ENCODE assay signal across 27 cellular contexts in genomic region chr6:125182237-125183018, GRCh38. TPM values are rescaled to one million over a fixed set of nuclear protein-coding genes. Genes with fewer than 3 reads are reported as not detected.
DNase-seq lines count a peak whose midpoint lies in the region; ATAC-seq and TF ChIP-seq lines count a peak whose summit lies in the region.
"Had no signal": no experiment of that assay in that cellular context is flagged by ENCODE, and none has a peak within 500 bp of the region (broad histone marks: within the 10 kb centered on the region; RNA-seq: fewer than 3 reads in every experiment).

No MANE protein-coding gene starts in this region.

- CTCF ChIA-PET in IMR-90 (lab: Yijun Ruan, JAX), result no interaction called here

- 0 out of 2 replicates have a peak overlapping the region, but pooled peaks have one; percentile 68 for H4K5ac ChIP-seq in IMR-90 (ENCODE audit: low read depth, low read length)

- H4K91ac ChIP-seq in IMR-90 (ENCODE audit: insufficient read depth, low read depth, low read length), result no peak overlapping the region; the same call in none of the 2 replicates

- no peak overlapping the region for H2BK5ac ChIP-seq in IMR-90 (ENCODE audit: low read depth, low read length, poor library complexity, severe bottlenecking)

- H3K23ac ChIP-seq in IMR-90 (ENCODE audit: low read depth, low read length), result no peak overlapping the region

- H3K9me3 ChIP-seq in IMR-90 (ENCODE audit: control insufficient read depth, insufficient read depth, low read length), result no peaks in the 10 kb centered on the region
- H3K9me3 ChIP-seq in right lobe of liver, result no peaks in the 10 kb centered on the region
- H3K9me3 ChIP-seq: esophagus muscularis mucosa, heart right ventricle, lower lobe of right lung had no signal

- H3K9ac ChIP-seq in IMR-90 (ENCODE audit: low read depth, low read length), result no peak overlapping the region
- H3K9ac ChIP-seq: KMS-11 had no signal

- no peak overlapping the region for H3K4ac ChIP-seq in IMR-90 (ENCODE audit: low read depth, low read length)

- WGBS in IMR-90 (ENCODE audit: extremely low coverage in 2 of 2, insufficient read length in 1 of 2), 2 experiments, result 48% methylated on average over 3 of the region's 6 CpGs; no CpG with 5 or more reads in 1 of the 2 experiments
- 44% methylated on average over 6 of the region's 6 CpGs for WGBS in right lobe of liver (ENCODE audit: insufficient coverage, low coverage, low lambda C conversion rate, missing lambda C conversion rate)

- H2BK20ac ChIP-seq in IMR-90 (ENCODE audit: low read depth, low read length), result no peak overlapping the region

- H3K36me3 ChIP-seq in IMR-90 (ENCODE audit: control insufficient read depth, insufficient read depth, low read length), result no peaks in the 10 kb centered on the region
- no peaks in the 10 kb centered on the region for H3K36me3 ChIP-seq in right lobe of liver
- H3K36me3 ChIP-seq: cardiac muscle cell, esophagus muscularis mucosa, heart right ventricle, lower lobe of right lung had no signal

- no peaks in the 10 kb centered on the region for H4K20me1 ChIP-seq in IMR-90 (ENCODE audit: insufficient read depth, low read length)

- no peak overlapping the region for H2AFZ ChIP-seq in IMR-90 (replicated peaks; ENCODE audit: low read length, poor library complexity)

- H3K4me1 ChIP-seq in IMR-90 (ENCODE audit: control insufficient read depth, insufficient read depth, low read length) (peaks cover 6% of the 10 kb centered on the region), right lobe of liver (peaks cover 0 to 13% (median 8%) of the 10 kb centered on the region in 4 donors)
- H3K4me1 ChIP-seq: esophagus muscularis mucosa, lower lobe of right lung had no signal

- H3K4me3 ChIP-seq in IMR-90 (ENCODE audit: insufficient read depth, low read depth, low read length) (no peak overlapping the region), right lobe of liver (no peak overlapping the region)
- H3K4me3 ChIP-seq: cardiac muscle cell, esophagus muscularis mucosa, heart right ventricle, lower lobe of right lung, SK-N-MC had no signal

- peak; percentile 46 for ATAC-seq in IMR-90 (ENCODE audit: low read depth)
- peak; percentile 88 to 97 (median 96) for ATAC-seq in right lobe of liver
- ATAC-seq: activated naive CD4-positive, alpha-beta T cell treated with anti-CD3 and anti-CD28 coated beads, Interleukin-2, amount 50 U/mL, for 72 hours; heart right ventricle; lower lobe of right lung; natural killer cell; stimulated activated memory B cell treated with anti-CD40 and anti-IgM and Interleukin-4, amounts not matched to agents 10 μg/mL and 1 μg/mL and 100 μg/mL, for 72 hours; WTC11 had no signal

- POLR2A ChIA-PET in IMR-90 (lab: Charles Lee; ENCODE audit: unreplicated experiment), result interaction anchor here (0.6 kb wide), 1 partner anchor 628 kb away, joined by 4 read pairs; no protein-coding TSS in a partner anchor

- no TSS peak for BruUV-seq in IMR-90 (replicated peaks; lab: Mats Ljungman, UMichigan)

- no peaks in the 10 kb centered on the region for H3K79me1 ChIP-seq in IMR-90 (ENCODE audit: low read depth in 1 of 2, low read length in 2 of 2)

- TF ChIP-seq RAD21 in IMR-90 (IDR thresholded peaks at IDR 0.05; ENCODE audit: low read length), result no peak

- in situ Hi-C loops in IMR-90 (cut with MboI; ENCODE audit: low sequenced_read_pairs), result no loop called here

- H2AK5ac ChIP-seq in IMR-90 (ENCODE audit: low read depth, low read length), result no peak overlapping the region

- no peak overlapping the region for H2AK9ac ChIP-seq in IMR-90 (replicated peaks; ENCODE audit: low read depth, low read length, poor library complexity)

- H2BK15ac ChIP-seq in IMR-90 (ENCODE audit: low read depth, low read length), result no peak overlapping the region

- TF ChIP-seq POLR2A in IMR-90 (IDR thresholded peaks at IDR 0.05; ENCODE audit: low read depth, low read length), result no peak
- no peak for TF ChIP-seq POLR2A in right lobe of liver (IDR thresholded peaks at IDR 0.05)

- intact Hi-C loops in IMR-90 (cut with micrococcal nuclease), result no loop called here
- intact Hi-C loops in right lobe of liver (cut with DNase I), result no loop called here

- peak overlapping the region; percentile 37; the same call in 1 of the 2 replicates for H3K4me2 ChIP-seq in IMR-90 (ENCODE audit: low read depth, low read length)
- H3K4me2 ChIP-seq: KMS-11 had no signal

- DNase-seq in IMR-90, result no peak
- peak; percentile 45 for DNase-seq in NCI-H2029 (lab: John Stamatoyannopoulos, UW)
- DNase-seq in astrocyte of the hippocampus (ENCODE audit: low read depth, low spot score), result peak; percentile 56
- DNase-seq in right lobe of liver, result no peak
- no peak for DNase-seq in activated CD4-positive, alpha-beta T cell treated with anti-CD3 and anti-CD28 coated beads, Interleukin-2, amount 50 U/mL, for 4 hours
- DNase-seq in stimulated activated naive CD4-positive, alpha-beta T cell (lab: John Stamatoyannopoulos, UW), result no peak
- no peak for DNase-seq in retina
- DNase-seq: activated CD4-positive, alpha-beta T cell treated with anti-CD3 and anti-CD28 coated beads, Interleukin-2, amount 10 ng/mL, durations not matched to agents 24 days and 14 days; activated effector memory CD4-positive, alpha-beta T cell treated with Interleukin-2 at 50 U/mL for 16 hours; DMS153; foreskin melanocyte; H7; heart right ventricle; lower lobe of right lung; natural killer cell; NCI-H1436 treated with DMSO at 0.1 percent for 48 hours; substantia nigra; T-helper 1 cell had no signal

- H3K27ac ChIP-seq in IMR-90 (ENCODE audit: insufficient read depth, low read length) (no peak overlapping the region), right lobe of liver (no peak overlapping the region)
- H3K27ac ChIP-seq: cardiac muscle cell, esophagus muscularis mucosa, heart right ventricle, KMS-11, lower lobe of right lung, RWPE1, SK-N-MC had no signal

- TF ChIP-seq CTCF in IMR-90 (conservative IDR thresholded peaks at IDR 0.05; ENCODE audit: low read depth, low read length), result no peak
- no peak for TF ChIP-seq CTCF in right lobe of liver (IDR thresholded peaks at IDR 0.05)

- no peak overlapping the region for H2BK120ac ChIP-seq in IMR-90 (ENCODE audit: low read depth, low read length)

- dilution Hi-C loops in IMR-90 (cut with HindIII; ENCODE audit: low sequenced_read_pairs, unreplicated experiment), result no loop called here

- no peak overlapping the region for H3K56ac ChIP-seq in IMR-90 (ENCODE audit: extremely low read depth, insufficient read depth, low read length)

- H3K9me1 ChIP-seq in IMR-90 (ENCODE audit: insufficient read depth, low read length), result no peaks in the 10 kb centered on the region

- H3K18ac ChIP-seq in IMR-90 (ENCODE audit: low read depth, low read length), result peak overlapping the region; percentile 28; the same call in 1 of the 2 replicates

- H3K27me3 ChIP-seq in IMR-90 (ENCODE audit: control insufficient read depth, insufficient read depth, low read length) (no peaks in the 10 kb centered on the region), right lobe of liver (no peaks in the 10 kb centered on the region)
- H3K27me3 ChIP-seq: cardiac muscle cell, esophagus muscularis mucosa, heart right ventricle had no signal

- H3K14ac ChIP-seq in IMR-90 (replicated peaks; ENCODE audit: low read depth, low read length), result 0 out of 2 replicates have a peak overlapping the region, but pooled peaks have one; percentile 4

- H4K8ac ChIP-seq in IMR-90 (ENCODE audit: low read depth in 2 of 2, low read length in 2 of 2), result no peak overlapping the region

TF ChIP-seq in IMR-90, 13 proteins besides CTCF, POLR2A, EP300 and RAD21:
- TF ChIP-seq RCOR1 (IDR thresholded peaks at IDR 0.05; ENCODE audit: insufficient replicate concordance, low read length), result no peak
- TF ChIP-seq NFE2L2 (IDR thresholded peaks at IDR 0.05; ENCODE audit: low read depth, low read length), result no peak
- no peak for TF ChIP-seq FOS (IDR thresholded peaks at IDR 0.05; ENCODE audit: low read depth, low read length)
- TF ChIP-seq SMC3 (IDR thresholded peaks at IDR 0.05; ENCODE audit: low read depth, low read length), result no peak
- no peak for TF ChIP-seq MAFK (IDR thresholded peaks at IDR 0.05; ENCODE audit: low read depth, low read length)
- no peak for TF ChIP-seq CHD1 (IDR thresholded peaks at IDR 0.05; ENCODE audit: low read depth, low read length)
- TF ChIP-seq RFX5 (IDR thresholded peaks at IDR 0.05; ENCODE audit: low read depth, low read length), result no peak
- TF ChIP-seq MAZ (IDR thresholded peaks at IDR 0.05; ENCODE audit: borderline replicate concordance, low read depth, low read length), result no peak
- TF ChIP-seq BHLHE40 (IDR thresholded peaks at IDR 0.05; ENCODE audit: low read depth, low read length), result no peak
- no peak for TF ChIP-seq MXI1 (IDR thresholded peaks at IDR 0.05; ENCODE audit: borderline replicate concordance, low read depth, low read length)

RNA-seq across cellular contexts. Expression of gene TPD52L1, which starts 28.9 kb away (rescaled TPM):
- total RNA-seq in IMR-90 (2012; rRNA removed) (10.2 and 10.8 TPM in 2 replicates), right lobe of liver (100 to 1,000 TPM in 2 of 6 experiments, 10 to 100 TPM in 4; 36.8 to 119 (median 47.7) TPM)
- 13.5 and 13.7 TPM in 2 replicates for polyA plus RNA-seq in IMR-90 (2012; rRNA removed)
- polyA plus RNA-seq in IMR-90 (2012; cell fraction: cytosol; rRNA removed), result 14.6 and 20.1 TPM in 2 replicates
- 3.8 and 12.7 TPM in 2 replicates for polyA plus RNA-seq in IMR-90 (2012; cell fraction: nucleus; rRNA removed; ENCODE audit: low replicate concordance)
- total RNA-seq: activated CD4-positive, alpha-beta T cell treated with anti-CD3 and anti-CD28 coated beads, Interleukin-2, amount 10 ng/mL, durations not matched to agents 24 days and 14 days; OCI-LY7 had no signal

Comparison
In these comparisons a context has a peak if more than half of its experiments do, and no peak if none do; other contexts are left out.
1. DNase-seq: peak in NCI-H2029 (single experiment) and astrocyte of the hippocampus (single experiment); none in IMR-90 (single experiment), right lobe of liver (0 of 3), activated CD4-positive, alpha-beta T cell treated with anti-CD3 and anti-CD28 coated beads, Interleukin-2, amount 50 U/mL, for 4 hours (0 of 2), stimulated activated naive CD4-positive, alpha-beta T cell (0 of 6) and retina (single experiment).